In the genomic region with DNA sequence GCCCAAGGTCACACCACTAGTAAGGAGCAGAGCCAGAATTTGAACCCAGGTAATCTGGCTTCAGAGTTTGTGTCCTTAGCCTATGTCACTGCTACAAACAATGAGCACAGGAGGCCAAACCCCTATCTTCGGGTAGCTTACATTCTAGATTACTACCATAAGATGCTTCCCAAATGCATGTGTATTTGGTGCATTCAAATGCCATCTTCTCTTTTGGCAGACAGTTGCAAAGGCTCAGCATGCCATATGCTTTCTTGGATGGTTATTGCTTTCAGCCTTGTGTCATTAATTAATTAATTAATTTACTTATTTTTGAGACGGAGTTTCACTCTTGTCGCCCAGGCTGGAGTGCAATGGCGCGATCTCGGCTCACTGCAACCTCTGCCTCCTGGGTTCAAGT, we compare ENCODE assay signal across 3 cellular contexts.
"Had no signal": no experiment of that assay in that cellular context is flagged by ENCODE, and none has a peak within 500 bp of the region (broad histone marks: within the 10 kb centered on the region; RNA-seq: fewer than 3 reads in every experiment).

No MANE protein-coding gene starts in this region.

- DNase-seq: GDM1, GF-D8 had no signal

- ATAC-seq: GM12878 had no signal
